Comparison of ENCODE assay signal across 23 cellular contexts in genomic region chr6:166507809-166508373, GRCh38.
"Had no signal": no experiment of that assay in that cellular context is flagged by ENCODE, and none has a peak within 500 bp of the region (broad histone marks: within the 10 kb centered on the region; RNA-seq: fewer than 3 reads in every experiment).

No MANE protein-coding gene starts in this region.

- H3K9me3 ChIP-seq: gastroesophageal sphincter, psoas muscle, spleen, tibial nerve had no signal

- ATAC-seq: activated CD4-positive, alpha-beta T cell treated with anti-CD3 and anti-CD28 coated beads for 36 hours; activated CD8-positive, alpha-beta memory T cell treated with anti-CD3 and anti-CD28 coated beads, Interleukin-2, amount 10 ng/mL, durations not matched to agents 7 days and 5 days; activated CD8-positive, alpha-beta T cell treated with anti-CD3 and anti-CD28 coated beads, Interleukin-2, amount 10 ng/mL, durations not matched to agents 7 days and 5 days; activated naive CD8-positive, alpha-beta T cell treated with anti-CD3 and anti-CD28 coated beads, Interleukin-2, amount 50 U/mL, for 24 hours; gastroesophageal sphincter; left cardiac atrium had no signal

- H3K27me3 ChIP-seq: gastroesophageal sphincter, hepatocyte, spleen, tibial nerve had no signal

- FAIRE-seq: keratinocyte had no signal

- H3K4me1 ChIP-seq: gastroesophageal sphincter, parathyroid adenoma, tibial nerve had no signal

- H3K4me2 ChIP-seq: hepatocyte had no signal

- H3K27ac ChIP-seq: gastroesophageal sphincter, hepatocyte, parathyroid adenoma, psoas muscle, spleen, tibial nerve had no signal

- H3K4me3 ChIP-seq: gastroesophageal sphincter, hepatocyte, psoas muscle, spleen, tibial nerve had no signal

- H2AFZ ChIP-seq: hepatocyte, parathyroid adenoma had no signal

- H3K9ac ChIP-seq: parathyroid adenoma had no signal

- DNase-seq: activated CD4-positive, alpha-beta T cell treated with anti-CD3 and anti-CD28 coated beads for 36 hours; activated CD4-positive, CD25-positive, alpha-beta regulatory T cell; activated CD8-positive, alpha-beta memory T cell treated with anti-CD3 and anti-CD28 coated beads, Interleukin-2, amount 10 ng/mL, durations not matched to agents 7 days and 5 days; activated CD8-positive, alpha-beta T cell treated with anti-CD3 and anti-CD28 coated beads, Interleukin-2, amount 10 ng/mL, durations not matched to agents 7 days and 5 days; activated naive CD8-positive, alpha-beta T cell treated with anti-CD3 and anti-CD28 coated beads, Interleukin-2, amount 50 U/mL, for 24 hours; activated T-cell treated with anti-CD3 and anti-CD28 coated beads, Interleukin-2, amount 50 U/mL, for 48 hours; amygdala; central memory CD4-positive, alpha-beta T cell; effector CD4-positive, alpha-beta T cell; erythroblast; left cardiac atrium; mammary epithelial cell; natural killer cell; psoas muscle; right cardiac atrium; spleen; stimulated activated naive CD4-positive, alpha-beta T cell treated with Interleukin-2 at 50 U/mL for 16 hours; T-helper 1 cell had no signal

- H3K79me2 ChIP-seq: hepatocyte had no signal
